ENCODE assay signal across 1 cellular context in the genomic region with DNA sequence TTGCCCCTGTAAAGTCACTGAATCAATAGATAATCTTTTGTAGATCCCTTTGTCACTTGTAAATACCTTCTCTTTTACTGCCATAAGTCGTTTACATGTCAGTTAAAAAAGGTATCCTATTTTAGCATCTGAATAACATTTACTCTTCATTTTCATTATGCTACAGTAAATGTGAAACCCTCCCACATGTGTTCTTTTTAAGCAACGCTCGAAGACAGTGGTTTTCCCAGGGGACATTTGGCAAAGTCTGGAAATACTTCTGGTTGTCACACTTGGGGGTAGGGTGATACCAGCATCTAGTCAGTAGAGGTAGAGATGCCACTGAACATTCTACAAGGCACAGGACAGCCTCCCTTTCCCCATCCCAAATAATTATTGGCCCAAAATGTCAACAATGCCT.
TF ChIP-seq lines count a peak whose summit lies in the region.

No MANE protein-coding gene starts in this region.

TF ChIP-seq in SK-N-SH treated with all-trans-retinoic acid at 6 μM for 48 hours, 23 proteins besides CTCF, POLR2A, EP300 and RAD21 (continued from another document):
- TF ChIP-seq, protein P1, sequence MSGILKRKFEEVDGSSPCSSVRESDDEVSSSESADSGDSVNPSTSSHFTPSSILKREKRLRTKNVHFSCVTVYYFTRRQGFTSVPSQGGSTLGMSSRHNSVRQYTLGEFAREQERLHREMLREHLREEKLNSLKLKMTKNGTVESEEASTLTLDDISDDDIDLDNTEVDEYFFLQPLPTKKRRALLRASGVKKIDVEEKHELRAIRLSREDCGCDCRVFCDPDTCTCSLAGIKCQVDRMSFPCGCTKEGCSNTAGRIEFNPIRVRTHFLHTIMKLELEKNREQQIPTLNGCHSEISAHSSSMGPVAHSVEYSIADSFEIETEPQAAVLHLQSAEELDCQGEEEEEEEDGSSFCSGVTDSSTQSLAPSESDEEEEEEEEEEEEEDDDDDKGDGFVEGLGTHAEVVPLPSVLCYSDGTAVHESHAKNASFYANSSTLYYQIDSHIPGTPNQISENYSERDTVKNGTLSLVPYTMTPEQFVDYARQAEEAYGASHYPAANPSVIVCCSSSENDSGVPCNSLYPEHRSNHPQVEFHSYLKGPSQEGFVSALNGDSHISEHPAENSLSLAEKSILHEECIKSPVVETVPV (CRISPR knock-in tag; IDR thresholded peaks at IDR 0.05) = no peak
- TF ChIP-seq PPARA (CRISPR knock-in tag; IDR thresholded peaks at IDR 0.05; ENCODE audit: borderline replicate concordance) (no peak), CSDC2 (CRISPR knock-in tag; IDR thresholded peaks at IDR 0.05) (no peak), ARNTL (CRISPR knock-in tag; IDR thresholded peaks at IDR 0.05; ENCODE audit: borderline replicate concordance, low read depth) (no peak), ZNF565 (CRISPR knock-in tag; conservative IDR thresholded peaks at IDR 0.05; ENCODE audit: low read depth) (no peak), ZNF8 (CRISPR knock-in tag; IDR thresholded peaks at IDR 0.05) (no peak), ZFP3 (CRISPR knock-in tag; IDR thresholded peaks at IDR 0.05) (no peak), RARB (CRISPR knock-in tag; IDR thresholded peaks at IDR 0.05) (no peak), BACH2 (CRISPR knock-in tag; IDR thresholded peaks at IDR 0.05; ENCODE audit: borderline replicate concordance) (no peak), TCF4 (CRISPR knock-in tag; IDR thresholded peaks at IDR 0.05; ENCODE audit: borderline replicate concordance) (no peak), ESRRG (CRISPR knock-in tag; IDR thresholded peaks at IDR 0.05) (no peak), ZFP30 (CRISPR knock-in tag; IDR thresholded peaks at IDR 0.05) (no peak), SNAI2 (CRISPR knock-in tag; IDR thresholded peaks at IDR 0.05) (no peak)
- TF ChIP-seq, protein P2, sequence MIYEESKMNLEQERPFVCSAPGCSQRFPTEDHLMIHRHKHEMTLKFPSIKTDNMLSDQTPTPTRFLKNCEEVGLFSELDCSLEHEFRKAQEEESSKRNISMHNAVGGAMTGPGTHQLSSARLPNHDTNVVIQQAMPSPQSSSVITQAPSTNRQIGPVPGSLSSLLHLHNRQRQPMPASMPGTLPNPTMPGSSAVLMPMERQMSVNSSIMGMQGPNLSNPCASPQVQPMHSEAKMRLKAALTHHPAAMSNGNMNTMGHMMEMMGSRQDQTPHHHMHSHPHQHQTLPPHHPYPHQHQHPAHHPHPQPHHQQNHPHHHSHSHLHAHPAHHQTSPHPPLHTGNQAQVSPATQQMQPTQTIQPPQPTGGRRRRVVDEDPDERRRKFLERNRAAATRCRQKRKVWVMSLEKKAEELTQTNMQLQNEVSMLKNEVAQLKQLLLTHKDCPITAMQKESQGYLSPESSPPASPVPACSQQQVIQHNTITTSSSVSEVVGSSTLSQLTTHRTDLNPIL (CRISPR knock-in tag; IDR thresholded peaks at IDR 0.05; ENCODE audit: low read depth) = no peak
- TF ChIP-seq, protein P3, sequence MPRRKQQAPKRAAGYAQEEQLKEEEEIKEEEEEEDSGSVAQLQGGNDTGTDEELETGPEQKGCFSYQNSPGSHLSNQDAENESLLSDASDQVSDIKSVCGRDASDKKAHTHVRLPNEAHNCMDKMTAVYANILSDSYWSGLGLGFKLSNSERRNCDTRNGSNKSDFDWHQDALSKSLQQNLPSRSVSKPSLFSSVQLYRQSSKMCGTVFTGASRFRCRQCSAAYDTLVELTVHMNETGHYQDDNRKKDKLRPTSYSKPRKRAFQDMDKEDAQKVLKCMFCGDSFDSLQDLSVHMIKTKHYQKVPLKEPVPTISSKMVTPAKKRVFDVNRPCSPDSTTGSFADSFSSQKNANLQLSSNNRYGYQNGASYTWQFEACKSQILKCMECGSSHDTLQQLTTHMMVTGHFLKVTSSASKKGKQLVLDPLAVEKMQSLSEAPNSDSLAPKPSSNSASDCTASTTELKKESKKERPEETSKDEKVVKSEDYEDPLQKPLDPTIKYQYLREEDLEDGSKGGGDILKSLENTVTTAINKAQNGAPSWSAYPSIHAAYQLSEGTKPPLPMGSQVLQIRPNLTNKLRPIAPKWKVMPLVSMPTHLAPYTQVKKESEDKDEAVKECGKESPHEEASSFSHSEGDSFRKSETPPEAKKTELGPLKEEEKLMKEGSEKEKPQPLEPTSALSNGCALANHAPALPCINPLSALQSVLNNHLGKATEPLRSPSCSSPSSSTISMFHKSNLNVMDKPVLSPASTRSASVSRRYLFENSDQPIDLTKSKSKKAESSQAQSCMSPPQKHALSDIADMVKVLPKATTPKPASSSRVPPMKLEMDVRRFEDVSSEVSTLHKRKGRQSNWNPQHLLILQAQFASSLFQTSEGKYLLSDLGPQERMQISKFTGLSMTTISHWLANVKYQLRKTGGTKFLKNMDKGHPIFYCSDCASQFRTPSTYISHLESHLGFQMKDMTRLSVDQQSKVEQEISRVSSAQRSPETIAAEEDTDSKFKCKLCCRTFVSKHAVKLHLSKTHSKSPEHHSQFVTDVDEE (CRISPR knock-in tag; IDR thresholded peaks at IDR 0.05) = no peak
